Comparison of ENCODE assay signal across 16 cellular contexts in the genomic region with DNA sequence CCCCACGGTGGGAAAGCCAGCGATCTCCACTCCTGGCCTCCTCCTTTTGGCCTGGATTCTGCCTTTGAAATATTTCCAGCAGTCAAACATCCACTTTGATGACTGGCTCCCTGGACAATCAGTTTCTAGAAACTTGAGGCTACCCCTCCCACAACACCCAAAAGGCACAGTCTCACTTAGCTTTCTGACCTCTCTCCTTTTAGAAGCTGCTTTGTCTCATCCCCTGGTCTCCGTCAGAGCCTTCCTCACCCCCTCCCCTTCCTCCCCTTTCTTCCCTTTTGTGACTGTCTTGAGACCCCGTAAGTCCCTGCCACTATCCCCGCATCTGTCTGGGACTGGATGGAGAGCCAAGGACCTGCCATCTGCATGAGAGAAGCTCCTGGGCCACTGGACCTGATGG.
DNase-seq lines count a peak whose midpoint lies in the region; ATAC-seq, FAIRE-seq and TF ChIP-seq lines count a peak whose summit lies in the region.
"Had no signal": no experiment of that assay in that cellular context is flagged by ENCODE, and none has a peak within 500 bp of the region (broad histone marks: within the 10 kb centered on the region; RNA-seq: fewer than 3 reads in every experiment).

No MANE protein-coding gene starts in this region.

- H2BK5ac ChIP-seq in H1 (ENCODE audit: low read depth, low read length), result no peak overlapping the region

- H3K79me2 ChIP-seq in H1 (ENCODE audit: control insufficient read depth in 1 of 2, insufficient read depth in 2 of 2, low read length in 2 of 2), result no peaks in the 10 kb centered on the region

- no peak overlapping the region for H2AK5ac ChIP-seq in H1 (ENCODE audit: low read depth, low read length)

- H3K9me3 Mint-ChIP-seq in stimulated activated memory B cell treated with anti-CD40 and anti-IgM and Interleukin-4, amounts not matched to agents 10 μg/mL and 1 μg/mL and 100 μg/mL, for 72 hours, result peaks cover 20% of the 10 kb centered on the region

- H3K79me1 ChIP-seq in H1 (ENCODE audit: low read depth, low read length), result no peaks in the 10 kb centered on the region

- H3K4me2 ChIP-seq in H1 (ENCODE audit: insufficient read depth in 1 of 2, low read depth in 2 of 2, low read length in 2 of 2), result no peak overlapping the region

- no peak overlapping the region for H3K56ac ChIP-seq in H1 (replicated peaks; ENCODE audit: insufficient read length, low read depth, low read length)

- H3K27ac ChIP-seq in H1 (ENCODE audit: low read depth, low read length), result no peak overlapping the region
- H3K27ac ChIP-seq in colonic mucosa, result no peak overlapping the region
- H3K27ac ChIP-seq: 22Rv1; BLaER1 treated with 17β-estradiol and CSF1 and Interleukin-3, amounts not matched to agents 10 nM and 100 nM had no signal

- no peaks in the 10 kb centered on the region for H3K36me3 ChIP-seq in H1 (ENCODE audit: control insufficient read depth in 2 of 4, insufficient read depth in 4 of 4, low read length in 3 of 4)
- no peaks in the 10 kb centered on the region for H3K36me3 ChIP-seq in colonic mucosa
- H3K36me3 ChIP-seq: BLaER1 treated with 17β-estradiol and CSF1 and Interleukin-3, amounts not matched to agents 10 nM and 100 nM had no signal

- no peak for TF ChIP-seq RAD21 in H1 (IDR thresholded peaks at IDR 0.05 in 1 of 2, conservative IDR thresholded peaks at IDR 0.05 in 1 of 2; ENCODE audit: low read depth in 2 of 2, low read length in 2 of 2)

- H4K20me1 ChIP-seq in H1 (replicated peaks in 1 of 2; ENCODE audit: control insufficient read depth in 1 of 2, insufficient read depth in 2 of 2, low read length in 2 of 2), result no peaks in the 10 kb centered on the region
- H4K20me1 ChIP-seq: BLaER1 treated with 17β-estradiol and CSF1 and Interleukin-3, amounts not matched to agents 10 nM and 100 nM had no signal

- no peak overlapping the region for H4K91ac ChIP-seq in H1 (replicated peaks; ENCODE audit: insufficient read length, low read length)

- no peak for FAIRE-seq in H1 (lab: Jason Lieb, UNC)
- FAIRE-seq: H54 had no signal

- peak; percentile 26 for DNase-seq in activated CD8-positive, alpha-beta memory T cell treated with anti-CD3 and anti-CD28 coated beads for 24 hours
- DNase-seq in activated CD8-positive, alpha-beta memory T cell treated with anti-CD3 and anti-CD28 coated beads, Interleukin-2, amount 50 U/mL, for 48 hours, result no peak
- DNase-seq in H1 (ENCODE audit: low read depth in 1 of 2, low spot score in 2 of 2), result no peak
- peak; percentile 54 for DNase-seq in left kidney (ENCODE audit: low read depth, low spot score)
- no peak for DNase-seq in activated CD4-positive, alpha-beta T cell treated with anti-CD3 and anti-CD28 coated beads, Interleukin-2, amount 50 U/mL, for 4 hours
- DNase-seq in colonic mucosa, result no peak
- DNase-seq in HK-2 (ENCODE audit: unreplicated experiment), result no peak
- DNase-seq: AML-193; CD4-positive, CD25-positive, alpha-beta regulatory T cell; DMS53; GF-D8 had no signal

- no peaks in the 10 kb centered on the region for H3K4me1 Mint-ChIP-seq in stimulated activated memory B cell treated with anti-CD40 and anti-IgM and Interleukin-4, amounts not matched to agents 10 μg/mL and 1 μg/mL and 100 μg/mL, for 72 hours
- H3K4me1 Mint-ChIP-seq: CD4-positive, CD25-positive, alpha-beta regulatory T cell had no signal

- H3K4me3 Mint-ChIP-seq in stimulated activated memory B cell treated with anti-CD40 and anti-IgM and Interleukin-4, amounts not matched to agents 10 μg/mL and 1 μg/mL and 100 μg/mL, for 72 hours, result no peak overlapping the region
- H3K4me3 Mint-ChIP-seq: CD4-positive, CD25-positive, alpha-beta regulatory T cell had no signal

- H3K27me3 ChIP-seq in H1 (replicated peaks in 1 of 4; ENCODE audit: control insufficient read depth in 3 of 4, extremely low read depth in 1 of 4, insufficient read depth in 3 of 4, low read length in 3 of 4) (no peaks in the 10 kb centered on the region; a peak in 1 of 7 replicates), colonic mucosa (no peaks in the 10 kb centered on the region)
- H3K27me3 ChIP-seq: BLaER1 treated with 17β-estradiol and CSF1 and Interleukin-3, amounts not matched to agents 10 nM and 100 nM had no signal

- no peak overlapping the region for H2AFZ ChIP-seq in H1 (ENCODE audit: low read length)

- no peak overlapping the region for H2BK120ac ChIP-seq in H1 (replicated peaks; ENCODE audit: low read depth, low read length)

- H3K27ac Mint-ChIP-seq in stimulated activated memory B cell treated with anti-CD40 and anti-IgM and Interleukin-4, amounts not matched to agents 10 μg/mL and 1 μg/mL and 100 μg/mL, for 72 hours, result no peak overlapping the region
- H3K27ac Mint-ChIP-seq: CD4-positive, CD25-positive, alpha-beta regulatory T cell had no signal

- H2BK12ac ChIP-seq in H1 (ENCODE audit: low read depth, low read length), result no peak overlapping the region

- H3K18ac ChIP-seq in H1 (ENCODE audit: extremely low read depth, low read length), result no peak overlapping the region; the same call in 1 of the 2 replicates

- H3K36me3 Mint-ChIP-seq in stimulated activated memory B cell treated with anti-CD40 and anti-IgM and Interleukin-4, amounts not matched to agents 10 μg/mL and 1 μg/mL and 100 μg/mL, for 72 hours, result no peaks in the 10 kb centered on the region
- H3K36me3 Mint-ChIP-seq: CD4-positive, CD25-positive, alpha-beta regulatory T cell had no signal

- H2BK15ac ChIP-seq in H1 (ENCODE audit: low read length), result no peak overlapping the region

- no peak for TF ChIP-seq EP300 in H1 (IDR thresholded peaks at IDR 0.05; ENCODE audit: borderline replicate concordance in 1 of 2, low read depth in 2 of 2, low read length in 2 of 2)

- H3K23me2 ChIP-seq in H1 (ENCODE audit: low read depth, low read length), result no peaks in the 10 kb centered on the region

- POLR2A ChIA-PET in H1 (lab: Charles Lee; ENCODE audit: partially characterized antibody), result no interaction called here

- no peak overlapping the region for H3K9ac ChIP-seq in H1 (replicated peaks in 1 of 4; ENCODE audit: extremely low read depth in 1 of 4, low read depth in 3 of 4, low read length in 3 of 4)
- no peak overlapping the region for H3K9ac ChIP-seq in colonic mucosa (ENCODE audit: low read depth in 2 of 2, low read length in 2 of 2)

- H3K4me3 ChIP-seq in H1 (ENCODE audit: extremely low read depth in 1 of 4, insufficient read depth in 2 of 4, low read depth in 3 of 4, low read length in 4 of 4) (no peak overlapping the region), colonic mucosa (no peak overlapping the region)
- H3K4me3 ChIP-seq: BLaER1 treated with 17β-estradiol and CSF1 and Interleukin-3, amounts not matched to agents 10 nM and 100 nM had no signal

- H4K8ac ChIP-seq in H1 (ENCODE audit: extremely low read depth, insufficient read depth, low read length), result peak overlapping the region; percentile 75; the same call in 1 of the 2 replicates

- TF ChIP-seq CTCF in H1 (IDR thresholded peaks at IDR 0.05; ENCODE audit: control extremely low read depth in 1 of 3, insufficient read depth in 1 of 3, low read depth in 1 of 3, low read length in 3 of 3), result no peak
- TF ChIP-seq CTCF in colonic mucosa (IDR thresholded peaks at IDR 0.05), result no peak

- no peak overlapping the region for H3K23ac ChIP-seq in H1 (ENCODE audit: insufficient read length)

- 75% methylated on average over 3 of the region's 5 CpGs; no CpG with 5 or more reads in 1 of the 2 experiments for WGBS in H1 (ENCODE audit: extremely low coverage in 1 of 2, insufficient coverage in 1 of 2, insufficient read length in 1 of 2, insufficient replicate concordance in 2 of 2, low coverage in 1 of 2, low lambda C conversion rate in 2 of 2, missing lambda C conversion rate in 1 of 2), 2 experiments

- ATAC-seq in stimulated activated memory B cell treated with anti-CD40 and anti-IgM and Interleukin-4, amounts not matched to agents 10 μg/mL and 1 μg/mL and 100 μg/mL, for 72 hours, result no peak
- ATAC-seq: HCT116 had no signal

- H3K14ac ChIP-seq in H1 (ENCODE audit: insufficient read length), result no peak overlapping the region

- CTCF ChIA-PET in H1 (lab: Charles Lee; ENCODE audit: partially characterized antibody), result interaction anchor here (1.4 kb wide), 1 partner anchor 89 kb away, joined by 3 read pairs; no protein-coding TSS in a partner anchor

- H3K9me3 ChIP-seq in H1 (ENCODE audit: insufficient read depth in 2 of 2, low read depth in 1 of 2, low read length in 1 of 2), result peaks cover 0 to 3% of the 10 kb centered on the region in 2 experiments; a peak in 1 of 4 replicates
- no peaks in the 10 kb centered on the region for H3K9me3 ChIP-seq in colonic mucosa

- no peak overlapping the region for H3K4ac ChIP-seq in H1 (replicated peaks; ENCODE audit: insufficient read length, low read depth, low read length)

- intact Hi-C loops in colonic mucosa (cut with DNase I), result no loop called here

- no peak overlapping the region for H2BK20ac ChIP-seq in H1 (ENCODE audit: low read length)

- H3K4me1 ChIP-seq in H1 (replicated peaks in 1 of 4; ENCODE audit: control insufficient read depth in 3 of 4, insufficient read depth in 4 of 4, low read length in 3 of 4) (no peaks in the 10 kb centered on the region), colonic mucosa (no peaks in the 10 kb centered on the region)

- H4K5ac ChIP-seq in H1 (ENCODE audit: insufficient read length, low read depth, low read length), result no peak overlapping the region

- TF ChIP-seq POLR2A in H1 (IDR thresholded peaks at IDR 0.05; ENCODE audit: control extremely low read depth in 1 of 2, low read depth in 2 of 2, low read length in 2 of 2), result no peak

- no peaks in the 10 kb centered on the region for H3K27me3 Mint-ChIP-seq in stimulated activated memory B cell treated with anti-CD40 and anti-IgM and Interleukin-4, amounts not matched to agents 10 μg/mL and 1 μg/mL and 100 μg/mL, for 72 hours
- H3K27me3 Mint-ChIP-seq: CD4-positive, CD25-positive, alpha-beta regulatory T cell had no signal

TF ChIP-seq in H1, 55 proteins besides CTCF, POLR2A, EP300 and RAD21 (continues in another document):
- no peak for TF ChIP-seq RFX5 (IDR thresholded peaks at IDR 0.05; ENCODE audit: borderline replicate concordance, low read depth, low read length)
- no peak for TF ChIP-seq NRF1 (IDR thresholded peaks at IDR 0.05; ENCODE audit: low read depth, low read length)
- TF ChIP-seq MAX (IDR thresholded peaks at IDR 0.05), result no peak
- TF ChIP-seq SIX5 (IDR thresholded peaks at IDR 0.05; ENCODE audit: low read depth, low read length), result no peak
- no peak for TF ChIP-seq KDM1A (IDR thresholded peaks at IDR 0.05; ENCODE audit: borderline replicate concordance, low read length)
- no peak for TF ChIP-seq EGR1 (IDR thresholded peaks at IDR 0.05; ENCODE audit: borderline replicate concordance, low read depth, low read length)
- TF ChIP-seq GTF2F1 (IDR thresholded peaks at IDR 0.05; ENCODE audit: borderline replicate concordance, low read depth, low read length), result no peak
- TF ChIP-seq RBBP5 (IDR thresholded peaks at IDR 0.05; ENCODE audit: borderline replicate concordance, low read depth, low read length), result no peak

Comparison
In these comparisons a context has a peak if more than half of its experiments do, and no peak if none do; other contexts are left out.
1. DNase-seq: peak in activated CD8-positive, alpha-beta memory T cell treated with anti-CD3 and anti-CD28 coated beads for 24 hours (single experiment) and left kidney (single experiment); none in activated CD8-positive, alpha-beta memory T cell treated with anti-CD3 and anti-CD28 coated beads, Interleukin-2, amount 50 U/mL, for 48 hours (single experiment), H1 (0 of 2), activated CD4-positive, alpha-beta T cell treated with anti-CD3 and anti-CD28 coated beads, Interleukin-2, amount 50 U/mL, for 4 hours (0 of 2), colonic mucosa (single experiment) and HK-2 (single experiment).